In the genomic region with DNA sequence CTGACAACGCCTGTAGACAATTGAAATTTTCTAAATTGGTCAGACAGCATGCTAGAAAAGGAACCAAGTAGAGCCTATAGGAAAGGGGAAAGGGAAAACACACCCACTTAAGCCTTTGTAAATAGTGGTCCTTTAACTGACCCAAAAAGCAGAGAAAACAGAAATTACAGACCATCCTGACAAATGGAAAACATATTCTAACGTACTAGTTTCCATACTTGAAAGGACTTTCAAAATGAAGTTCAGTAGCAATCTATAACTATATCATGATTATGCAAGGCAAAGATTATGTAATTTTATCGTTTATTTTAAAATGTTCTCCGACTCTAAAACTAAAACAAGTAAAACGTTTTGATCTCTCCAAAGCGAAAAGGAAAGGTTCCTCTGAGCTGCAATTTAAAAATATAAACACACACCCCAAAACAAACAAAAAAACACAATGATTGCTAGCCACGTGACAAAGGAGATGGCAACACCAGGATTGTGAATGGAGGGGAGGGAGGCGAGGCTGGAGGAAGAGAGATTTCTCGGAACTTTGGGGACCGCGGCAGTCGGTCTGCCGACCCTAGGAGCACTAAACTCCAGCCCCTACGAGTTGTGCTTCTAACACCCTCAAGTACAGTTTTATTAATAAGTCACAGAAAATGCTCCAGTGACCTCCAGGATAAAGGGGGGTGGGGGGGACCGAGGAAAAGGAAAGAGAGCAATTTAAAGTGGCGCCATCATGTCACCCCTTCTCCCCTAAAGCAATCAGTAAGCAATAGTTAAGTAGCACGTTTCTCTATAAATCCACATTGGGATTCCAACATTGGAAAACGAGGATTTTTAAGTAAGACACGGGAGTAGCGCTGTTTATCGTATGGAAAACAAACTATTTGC, we compare ENCODE assay signal across 8 cellular contexts. TPM values are rescaled to one million over a fixed set of nuclear protein-coding genes. Genes with fewer than 3 reads are reported as not detected.
DNase-seq lines count a peak whose midpoint lies in the region; ATAC-seq, FAIRE-seq and TF ChIP-seq lines count a peak whose summit lies in the region.

No MANE protein-coding gene starts in this region.

- no peak for TF ChIP-seq EP300 in stomach (IDR thresholded peaks at IDR 0.05)

- peak overlapping the region; percentile 98 to 100 (median 100) for H3K27ac ChIP-seq in Peyer's patch
- peak overlapping the region; percentile 100 for H3K27ac ChIP-seq in left lung
- peak overlapping the region; percentile 88 to 100 (median 99) for H3K27ac ChIP-seq in stomach

- intact Hi-C loops in left lung (cut with DNase I) (no loop called here), stomach (cut with DNase I; ENCODE audit: low total_unique reads) (no loop called here)

- FAIRE-seq in HTR-8/SVneo (lab: Jason Lieb, UNC) (no peak), bronchial epithelial cell (lab: Jason Lieb, UNC) (no peak)

- TF ChIP-seq CTCF in Peyer's patch (IDR thresholded peaks at IDR 0.05) (no peak), bronchial epithelial cell (IDR thresholded peaks at IDR 0.05; ENCODE audit: insufficient read depth, low read length, severe bottlenecking) (no peak), left lung (IDR thresholded peaks at IDR 0.05) (no peak), stomach (IDR thresholded peaks at IDR 0.05) (no peak)

- no peak for TF ChIP-seq POLR2A in Peyer's patch (IDR thresholded peaks at IDR 0.05)
- no peak for TF ChIP-seq POLR2A in stomach (IDR thresholded peaks at IDR 0.05)

- H3K9me3 ChIP-seq in Peyer's patch (no peaks in the 10 kb centered on the region), left lung (no peaks in the 10 kb centered on the region), stomach (no peaks in the 10 kb centered on the region)

- 0 to 1% (median 0%) methylated on average over 21 of the region's 21 CpGs for WGBS in stomach, 5 donors

- no peaks in the 10 kb centered on the region for H3K36me3 ChIP-seq in Peyer's patch
- no peaks in the 10 kb centered on the region for H3K36me3 ChIP-seq in bronchial epithelial cell (ENCODE audit: control insufficient read depth, insufficient read depth, low read length)
- no peaks in the 10 kb centered on the region for H3K36me3 ChIP-seq in left lung
- H3K36me3 ChIP-seq in stomach = no peaks in the 10 kb centered on the region

- peak overlapping the region; percentile 72 to 100 (median 96) for H3K4me3 ChIP-seq in Peyer's patch
- H3K4me3 ChIP-seq in bronchial epithelial cell (ENCODE audit: low read depth, low read length) = peak overlapping the region; percentile 83
- H3K4me3 ChIP-seq in left lung = peak overlapping the region; percentile 87 to 95
- peak overlapping the region; percentile 89 to 99 (median 94) for H3K4me3 ChIP-seq in stomach

- H3K27me3 ChIP-seq in Peyer's patch = no peaks in the 10 kb centered on the region
- no peaks in the 10 kb centered on the region for H3K27me3 ChIP-seq in bronchial epithelial cell (ENCODE audit: control insufficient read depth, insufficient read depth, low read length)
- H3K27me3 ChIP-seq in left lung = no peaks in the 10 kb centered on the region
- H3K27me3 ChIP-seq in stomach = no peaks in the 10 kb centered on the region

- ATAC-seq in left lung (no peak), HG03108 (IDR thresholded peaks at IDR 0.05; ENCODE audit: unreplicated experiment) (no peak), HG03469 (IDR thresholded peaks at IDR 0.05; ENCODE audit: unreplicated experiment) (no peak)

- peak; percentile 23 for DNase-seq in DMS79 (lab: John Stamatoyannopoulos, UW)
- DNase-seq in HTR-8/SVneo (ENCODE audit: insufficient read length, low spot score) = peak; percentile 64
- no peak for DNase-seq in Peyer's patch
- peak; percentile 22 for DNase-seq in bronchial epithelial cell (ENCODE audit: low read depth)
- DNase-seq in left lung = no peak
- no peak for DNase-seq in stomach

- peaks cover 0 to 55% (median 7%) of the 10 kb centered on the region in 4 donors for H3K4me1 ChIP-seq in Peyer's patch
- peaks cover 48 to 66% of the 10 kb centered on the region in 2 donors for H3K4me1 ChIP-seq in left lung
- peaks cover 48 to 68% (median 56%) of the 10 kb centered on the region in 4 donors for H3K4me1 ChIP-seq in stomach

RNA-seq across cellular contexts. Expression of a gene that starts 1.7 kb away (rescaled TPM):
- total RNA-seq in Peyer's patch = 100 to 1,000 TPM in 3 of 4 donors, 10 to 100 TPM in 1; 97.6 to 328 (median 141) TPM
- 58.5 and 106 TPM in 2 replicates for total RNA-seq in bronchial epithelial cell
- 10 to 100 TPM; 65.9 to 67.8 TPM for total RNA-seq in left lung
- 100 to 1,000 TPM; 109 to 288 (median 154) TPM for total RNA-seq in stomach
- 10 to 100 TPM in 2 of 3 donors, 1 to 10 TPM in 1; 9.2 to 17.3 (median 10.2) TPM for polyA plus RNA-seq in stomach

Comparison
In these comparisons a context has a peak if more than half of its experiments do, and no peak if none do; other contexts are left out.
1. DNase-seq: peak in DMS79 (single experiment), HTR-8/SVneo (single experiment) and bronchial epithelial cell (single experiment); none in Peyer's patch (0 of 3), left lung (0 of 2) and stomach (single experiment).
2. Peak in every context shown above with its lines, with median percentiles within 50 percentile points of each other: H3K27ac ChIP-seq and H3K4me3 ChIP-seq.